ENCODE assay signal across 12 cellular contexts in genomic region chr19:48413879-48414623, GRCh38. TPM values are rescaled to one million over a fixed set of nuclear protein-coding genes. Genes with fewer than 3 reads are reported as not detected.
DNase-seq lines count a peak whose midpoint lies in the region; ATAC-seq and TF ChIP-seq lines count a peak whose summit lies in the region.
"Had no signal": no experiment of that assay in that cellular context is flagged by ENCODE, and none has a peak within 500 bp of the region (broad histone marks: within the 10 kb centered on the region; RNA-seq: fewer than 3 reads in every experiment).

No MANE protein-coding gene starts in this region.

- H3K4me3 ChIP-seq in endodermal cell (ENCODE audit: low read length), result peak overlapping the region; percentile 72
- H3K4me3 ChIP-seq: mucosa of descending colon had no signal

- no peak overlapping the region for H3K9ac ChIP-seq in endodermal cell (ENCODE audit: extremely low read depth, low read length, poor library complexity, severe bottlenecking)

- DNase-seq in Caki2 (ENCODE audit: low read depth) (peak; percentile 53), endodermal cell (peak; percentile 80), osteocyte (ENCODE audit: extremely low spot score, unreplicated experiment) (no peak)
- DNase-seq in stimulated activated CD4-positive, alpha-beta T cell treated with anti-CD3 and anti-CD28 coated beads, Interleukin-15, amount 100 ng/mL, for 24 hours, result no peak
- no peak for DNase-seq in activated CD4-positive, CD25-positive, alpha-beta regulatory T cell treated with anti-CD3 and anti-CD28 coated beads, Interleukin-2, amount 50 U/mL, for 72 hours
- DNase-seq: SHP77 had no signal

- H3K4me1 Mint-ChIP-seq in IgD-negative memory B cell (peaks cover 2 to 13% (median 7%) of the 10 kb centered on the region in 3 donors), endodermal cell (peaks cover 13% of the 10 kb centered on the region), osteocyte (ENCODE audit: unreplicated experiment) (peaks cover 19% of the 10 kb centered on the region)

- H3K27ac Mint-ChIP-seq in IgD-negative memory B cell (peak overlapping the region in 1 of 3 donors; percentile 42), endodermal cell (peak overlapping the region; percentile 91), osteocyte (ENCODE audit: unreplicated experiment) (no peak overlapping the region)

- ATAC-seq in HG02970 (IDR thresholded peaks at IDR 0.05; ENCODE audit: low FRiP score, unreplicated experiment) (no peak), GM21576 (IDR thresholded peaks at IDR 0.05; ENCODE audit: unreplicated experiment) (no peak)

- H3K36me3 Mint-ChIP-seq in IgD-negative memory B cell, result no peaks in the 10 kb centered on the region
- no peaks in the 10 kb centered on the region for H3K36me3 Mint-ChIP-seq in endodermal cell (ENCODE audit: low read depth)
- H3K36me3 Mint-ChIP-seq in osteocyte (ENCODE audit: unreplicated experiment), result no peaks in the 10 kb centered on the region

- H3K9me3 Mint-ChIP-seq in IgD-negative memory B cell (no peaks in the 10 kb centered on the region), endodermal cell (no peaks in the 10 kb centered on the region), osteocyte (ENCODE audit: unreplicated experiment) (no peaks in the 10 kb centered on the region)

- H3K27ac ChIP-seq in endodermal cell (ENCODE audit: low read depth, low read length), result no peak overlapping the region

- WGBS in endodermal cell (ENCODE audit: insufficient coverage in 1 of 2, insufficient read length in 1 of 2), 2 experiments, result 60 to 79% methylated on average over 20 to 26 of the region's 26 CpGs

- TF ChIP-seq CTCF in endodermal cell (conservative IDR thresholded peaks at IDR 0.05) (no peak), osteocyte (IDR thresholded peaks at IDR 0.05) (no peak)

- H3K4me3 Mint-ChIP-seq in IgD-negative memory B cell, result peak overlapping the region in 3 of 4 donors; percentile 63 to 83 (median 71)
- peak overlapping the region; percentile 68 for H3K4me3 Mint-ChIP-seq in endodermal cell
- peak overlapping the region; percentile 71 for H3K4me3 Mint-ChIP-seq in osteocyte (ENCODE audit: unreplicated experiment)

- H3K27me3 Mint-ChIP-seq in IgD-negative memory B cell (peaks cover 30% of the 10 kb centered on the region), endodermal cell (ENCODE audit: insufficient read depth) (peaks cover 4% of the 10 kb centered on the region), osteocyte (ENCODE audit: unreplicated experiment) (no peaks in the 10 kb centered on the region)

- no peaks in the 10 kb centered on the region for H3K27me3 ChIP-seq in endodermal cell (ENCODE audit: control insufficient read depth, insufficient read depth, low read length, poor library complexity, severe bottlenecking)

- H3K4me1 ChIP-seq in endodermal cell (ENCODE audit: control insufficient read depth, insufficient read depth, low read length), result no peaks in the 10 kb centered on the region

- in situ Hi-C loops in Caki2 (cut with HindIII; ENCODE audit: low pct_unique_long_range_greater_than_20kb, low sequenced_read_pairs), result no loop called here

- no peaks in the 10 kb centered on the region for H3K36me3 ChIP-seq in endodermal cell (ENCODE audit: control insufficient read depth, insufficient read depth, low read length)

- no peaks in the 10 kb centered on the region for H3K9me3 ChIP-seq in endodermal cell (ENCODE audit: control insufficient read depth, low read length)
- H3K9me3 ChIP-seq: mucosa of descending colon had no signal

RNA-seq across cellular contexts. Expression of gene GRIN2D, which starts 20.6 kb away (rescaled TPM):
- 0.34 TPM in 1 of 2 replicates, not detected in the other for total RNA-seq in Caki2 (2014; rRNA removed; shearing (Covaris generic); ENCODE audit: low replicate concordance)
- not detected for polyA plus RNA-seq in IgD-negative memory B cell
- 1 to 10 TPM in 1 of 2 donors, under 1 TPM in 1; 0.77 to 1.2 TPM for total RNA-seq in endodermal cell
- 10.1 TPM for polyA plus RNA-seq in endodermal cell (2013, experiment 1 of 2)
- polyA plus RNA-seq in endodermal cell (2013, experiment 2 of 2), result 9.3 TPM
- 0.68 and 1.2 TPM in 2 replicates for total RNA-seq in osteocyte

RNA-seq across cellular contexts. Expression of gene KDELR1, which starts 22.7 kb away (rescaled TPM):
- 119 and 155 TPM in 2 replicates for total RNA-seq in Caki2 (2014; rRNA removed; shearing (Covaris generic); ENCODE audit: low replicate concordance)
- polyA plus RNA-seq in IgD-negative memory B cell, result 29.2 TPM
- total RNA-seq in endodermal cell (100 to 1,000 TPM; 227 to 285 TPM), osteocyte (267 and 275 TPM in 2 replicates)
- 254 TPM for polyA plus RNA-seq in endodermal cell (2013, experiment 1 of 2)
- 229 TPM for polyA plus RNA-seq in endodermal cell (2013, experiment 2 of 2)

RNA-seq across cellular contexts. Expression of gene GRWD1, which starts 31.7 kb away (rescaled TPM):
- 89.6 and 91.1 TPM in 2 replicates for total RNA-seq in Caki2 (2014; rRNA removed; shearing (Covaris generic); ENCODE audit: low replicate concordance)
- polyA plus RNA-seq in IgD-negative memory B cell, result 40.3 TPM
- 10 to 100 TPM; 36.6 to 39.2 TPM for total RNA-seq in endodermal cell
- 15.0 TPM for polyA plus RNA-seq in endodermal cell (2013, experiment 1 of 2)
- 15.6 TPM for polyA plus RNA-seq in endodermal cell (2013, experiment 2 of 2)
- 36.2 and 38.4 TPM in 2 replicates for total RNA-seq in osteocyte

RNA-seq across cellular contexts. Expression of gene KCNJ14, which starts 41.3 kb away (rescaled TPM):
- total RNA-seq in Caki2 (2014; rRNA removed; shearing (Covaris generic); ENCODE audit: low replicate concordance), result 0.37 and 0.78 TPM in 2 replicates
- 0.48 TPM for polyA plus RNA-seq in IgD-negative memory B cell
- total RNA-seq in endodermal cell, result 1 to 10 TPM in 1 of 2 donors, under 1 TPM in 1; 0.73 to 1.1 TPM
- polyA plus RNA-seq in endodermal cell (2013, experiment 1 of 2), result 0.43 TPM
- polyA plus RNA-seq in endodermal cell (2013, experiment 2 of 2), result 0.62 TPM
- total RNA-seq in osteocyte, result 0.86 and 1.6 TPM in 2 replicates

RNA-seq across cellular contexts. Expression of gene SYNGR4, which starts 49.9 kb away (rescaled TPM):
- total RNA-seq in Caki2 (2014; rRNA removed; shearing (Covaris generic); ENCODE audit: low replicate concordance), result 0.20 TPM in 1 of 2 replicates, not detected in the other
- not detected for polyA plus RNA-seq in IgD-negative memory B cell
- not detected for total RNA-seq in endodermal cell
- polyA plus RNA-seq in endodermal cell (2013, experiment 1 of 2), result 0.96 TPM
- not detected for polyA plus RNA-seq in endodermal cell (2013, experiment 2 of 2)
- not detected in 2 replicates for total RNA-seq in osteocyte
- total RNA-seq: fibroblast of lung, temporal lobe had no signal
- polyA plus RNA-seq: fibroblast of lung had no signal

Comparison
In these comparisons a context has a peak if more than half of its experiments do, and no peak if none do; other contexts are left out.
1. DNase-seq: peak in Caki2 (single experiment) and endodermal cell (single experiment); none in osteocyte (single experiment), stimulated activated CD4-positive, alpha-beta T cell treated with anti-CD3 and anti-CD28 coated beads, Interleukin-15, amount 100 ng/mL, for 24 hours (single experiment) and activated CD4-positive, CD25-positive, alpha-beta regulatory T cell treated with anti-CD3 and anti-CD28 coated beads, Interleukin-2, amount 50 U/mL, for 72 hours (single experiment).
2. Peak in every context shown above with its lines, with median percentiles within 50 percentile points of each other: H3K4me3 Mint-ChIP-seq.